Comparison of ENCODE assay signal across 8 cellular contexts in genomic region chr17:77465358-77466041, GRCh38.
DNase-seq lines count a peak whose midpoint lies in the region; ATAC-seq and TF ChIP-seq lines count a peak whose summit lies in the region.

No MANE protein-coding gene starts in this region.

- peaks cover 27% of the 10 kb centered on the region for H3K79me2 ChIP-seq in trophoblast cell (ENCODE audit: control insufficient read depth, insufficient read depth, low read length, poor library complexity)

- no peak overlapping the region for H3K23ac ChIP-seq in trophoblast cell (ENCODE audit: low read length)

- H2BK5ac ChIP-seq in trophoblast cell (ENCODE audit: low read depth, low read length, poor library complexity) = peak overlapping the region; percentile 67

- peak overlapping the region; percentile 57 for H3K4me3 Mint-ChIP-seq in activated CD8-positive, alpha-beta memory T cell treated with anti-CD3 and anti-CD28 coated beads, Interleukin-2, amount 10 ng/mL, durations not matched to agents 7 days and 5 days

- peak overlapping the region; percentile 6 for H2BK120ac ChIP-seq in trophoblast cell (ENCODE audit: insufficient read depth, low read length, poor library complexity)

- no peak overlapping the region for H2AK5ac ChIP-seq in trophoblast cell (ENCODE audit: low read length)

- no CpG with 5 or more reads among the region's 13 CpGs for WGBS in trophoblast cell (ENCODE audit: extremely low coverage, insufficient coverage, insufficient read length)

- peak overlapping the region; percentile 20 for H3K4me2 ChIP-seq in trophoblast cell (ENCODE audit: low read length)

- no peaks in the 10 kb centered on the region for H3K27me3 Mint-ChIP-seq in activated CD8-positive, alpha-beta memory T cell treated with anti-CD3 and anti-CD28 coated beads, Interleukin-2, amount 10 ng/mL, durations not matched to agents 7 days and 5 days

- no peak overlapping the region for H4K12ac ChIP-seq in trophoblast cell (ENCODE audit: low read depth, low read length)

- peak overlapping the region; percentile 13 for H4K91ac ChIP-seq in trophoblast cell (ENCODE audit: low read depth, low read length)

- H3K27me3 ChIP-seq in trophoblast cell (ENCODE audit: insufficient read depth, low read length) = no peaks in the 10 kb centered on the region

- H3K14ac ChIP-seq in trophoblast cell (ENCODE audit: low read length) = peak overlapping the region; percentile 6

- H3K79me1 ChIP-seq in trophoblast cell (ENCODE audit: low read length) = peaks cover 20% of the 10 kb centered on the region

- H3K9ac ChIP-seq in trophoblast cell (ENCODE audit: low read length) = no peak overlapping the region

- peak; percentile 43 for ATAC-seq in GM21737 (IDR thresholded peaks at IDR 0.05; ENCODE audit: unreplicated experiment)
- peak; percentile 73 for ATAC-seq in activated CD8-positive, alpha-beta memory T cell treated with anti-CD3 and anti-CD28 coated beads, Interleukin-2, amount 10 ng/mL, durations not matched to agents 7 days and 5 days

- H3K27ac Mint-ChIP-seq in activated CD8-positive, alpha-beta memory T cell treated with anti-CD3 and anti-CD28 coated beads, Interleukin-2, amount 10 ng/mL, durations not matched to agents 7 days and 5 days = peak overlapping the region; percentile 87

- DNase-seq in EH (ENCODE audit: low read depth) (peak; percentile 79), MV-4-11 (lab: John Stamatoyannopoulos, UW) (peak; percentile 98), fibroblast of pulmonary artery (ENCODE audit: low read depth) (peak; percentile 81), trophoblast cell (peak in 1 of 2 donors; percentile 31), 8988T (no peak), HUDEP-2 (lab: John Stamatoyannopoulos, UW; ENCODE audit: unreplicated experiment in 76 of 76) (no peak)
- peak; percentile 93 for DNase-seq in activated CD8-positive, alpha-beta memory T cell treated with anti-CD3 and anti-CD28 coated beads, Interleukin-2, amount 10 ng/mL, durations not matched to agents 7 days and 5 days

- peak overlapping the region; percentile 54 for H3K27ac ChIP-seq in trophoblast cell (ENCODE audit: low read depth, low read length)

- H3K18ac ChIP-seq in trophoblast cell (ENCODE audit: low read length) = peak overlapping the region; percentile 55

- H3K9me3 ChIP-seq in trophoblast cell (ENCODE audit: insufficient read depth, low read depth, low read length) = no peaks in the 10 kb centered on the region

- no peak overlapping the region for H2AFZ ChIP-seq in trophoblast cell (ENCODE audit: insufficient read depth, low read length, poor library complexity)

- H3K4me1 Mint-ChIP-seq in activated CD8-positive, alpha-beta memory T cell treated with anti-CD3 and anti-CD28 coated beads, Interleukin-2, amount 10 ng/mL, durations not matched to agents 7 days and 5 days = peaks cover 84% of the 10 kb centered on the region

- peak overlapping the region; percentile 8 for H4K8ac ChIP-seq in trophoblast cell (ENCODE audit: low read depth, low read length)

- H3K4me3 ChIP-seq in fibroblast of pulmonary artery (replicated peaks; ENCODE audit: low read depth, low read length) (no peak overlapping the region), trophoblast cell (ENCODE audit: low read depth, low read length) (no peak overlapping the region)

- CTCF ChIA-PET in activated CD8-positive, alpha-beta memory T cell treated with anti-CD3 and anti-CD28 coated beads, Interleukin-2, amount 10 ng/mL, durations not matched to agents 7 days and 5 days (lab: Charles Lee) = interaction anchor here (0.6 to 1.8 kb wide), 9 partner anchors 11 to 134 kb away, joined by 3 to 9 read pairs (median 4); no protein-coding TSS in a partner anchor

- no peak overlapping the region for H2BK12ac ChIP-seq in trophoblast cell (ENCODE audit: low read length)

- peaks cover 2 to 7% of the 10 kb centered on the region in 2 experiments for H3K36me3 ChIP-seq in trophoblast cell (ENCODE audit: control insufficient read depth in 1 of 2, insufficient read depth in 2 of 2, low read length in 2 of 2)

- peaks cover 56% of the 10 kb centered on the region for H3K36me3 Mint-ChIP-seq in activated CD8-positive, alpha-beta memory T cell treated with anti-CD3 and anti-CD28 coated beads, Interleukin-2, amount 10 ng/mL, durations not matched to agents 7 days and 5 days

- no peaks in the 10 kb centered on the region for H3K9me3 Mint-ChIP-seq in activated CD8-positive, alpha-beta memory T cell treated with anti-CD3 and anti-CD28 coated beads, Interleukin-2, amount 10 ng/mL, durations not matched to agents 7 days and 5 days (ENCODE audit: low read depth)

- H3K4ac ChIP-seq in trophoblast cell (ENCODE audit: low read depth, low read length) = peak overlapping the region; percentile 1

- peaks cover 34 to 41% of the 10 kb centered on the region in 2 experiments for H3K4me1 ChIP-seq in trophoblast cell (ENCODE audit: control insufficient read depth in 1 of 2, insufficient read depth in 2 of 2, low read length in 2 of 2)

- no peak for TF ChIP-seq CTCF in fibroblast of pulmonary artery (IDR thresholded peaks at IDR 0.05; ENCODE audit: low read length, missing control alignments)

Comparison
In these comparisons a context has a peak if more than half of its experiments do, and no peak if none do; other contexts are left out.
1. DNase-seq: peak in EH (single experiment), MV-4-11 (single experiment), activated CD8-positive, alpha-beta memory T cell treated with anti-CD3 and anti-CD28 coated beads, Interleukin-2, amount 10 ng/mL, durations not matched to agents 7 days and 5 days (single experiment) and fibroblast of pulmonary artery (single experiment); none in 8988T (single experiment) and HUDEP-2 (0 of 76).